Comparison of ENCODE assay signal across 8 cellular contexts in genomic region chr1:180482425-180483275, GRCh38. TPM values are rescaled to one million over a fixed set of nuclear protein-coding genes. Genes with fewer than 3 reads are reported as not detected.
A peak's percentile ranks its signal among the peaks of the same experiment; 100 is the strongest.
DNase-seq lines count a peak whose midpoint lies in the region; ATAC-seq, FAIRE-seq and TF ChIP-seq lines count a peak whose summit lies in the region.

No MANE protein-coding gene starts in this region.

- H3K27me3 ChIP-seq in A673 (replicated peaks; ENCODE audit: insufficient read depth, low read depth, low read length, poor library complexity) = no peaks in the 10 kb centered on the region
- H3K27me3 ChIP-seq in sigmoid colon = no peaks in the 10 kb centered on the region

- H3K27me3 Mint-ChIP-seq in activated CD4-positive, alpha-beta memory T cell treated with anti-CD3 and anti-CD28 coated beads for 36 hours = no peaks in the 10 kb centered on the region

- H3K9me3 Mint-ChIP-seq in activated CD4-positive, alpha-beta memory T cell treated with anti-CD3 and anti-CD28 coated beads for 36 hours = no peaks in the 10 kb centered on the region

- H3K36me3 ChIP-seq in A673 (ENCODE audit: insufficient read depth, low read length, poor library complexity, severe bottlenecking) (peaks cover 7% of the 10 kb centered on the region), sigmoid colon (peaks cover 0 to 36% (median 3%) of the 10 kb centered on the region in 4 donors)

- H3K4me1 ChIP-seq in A673 (ENCODE audit: insufficient read depth, low read length, poor library complexity, severe bottlenecking) (peaks cover 12% of the 10 kb centered on the region), sigmoid colon (no peaks in the 10 kb centered on the region)

- TF ChIP-seq POLR2A in sigmoid colon (IDR thresholded peaks at IDR 0.05) = no peak

- no peak for TF ChIP-seq EP300 in sigmoid colon (IDR thresholded peaks at IDR 0.05)

- H3K4me3 ChIP-seq in A673 (ENCODE audit: low read depth, low read length, poor library complexity, severe bottlenecking) (no peak overlapping the region), sigmoid colon (no peak overlapping the region)

- no TSS peak for BruUV-seq in A673 (replicated peaks; lab: Mats Ljungman, UMichigan)

- H3K4me1 Mint-ChIP-seq in activated CD4-positive, alpha-beta memory T cell treated with anti-CD3 and anti-CD28 coated beads for 36 hours (ENCODE audit: low read depth) = peaks cover 15% of the 10 kb centered on the region

- in situ Hi-C loops in G401 (cut with HindIII; ENCODE audit: low sequenced_read_pairs) = no loop called here

- FAIRE-seq in TTC549 (lab: Jason Lieb, UNC) = peak; percentile 98
- FAIRE-seq in frontal cortex (lab: Jason Lieb, UNC) = peak; percentile 86

- DNase-seq in A673 (ENCODE audit: low spot score) = peak; percentile 71
- DNase-seq in G401 (ENCODE audit: low spot score) = peak; percentile 81
- DNase-seq in NCI-H1105 treated with DMSO at 0.1 percent for 48 hours (lab: John Stamatoyannopoulos, UW) = peak; percentile 70
- peak in 1 of 2 donors; percentile 31 for DNase-seq in frontal cortex (ENCODE audit: low spot score in 2 of 2)
- DNase-seq in sigmoid colon = no peak
- DNase-seq in activated CD4-positive, alpha-beta memory T cell treated with anti-CD3 and anti-CD28 coated beads for 36 hours = no peak

- CTCF ChIA-PET in A673 (lab: Charles Lee) = interaction anchor here (0.7 to 1.2 kb wide), 2 partner anchors 295 to 1547 kb away, joined by 4 to 5 read pairs; no protein-coding TSS in a partner anchor
- CTCF ChIA-PET in activated CD4-positive, alpha-beta memory T cell treated with anti-CD3 and anti-CD28 coated beads for 36 hours (lab: Charles Lee) = interaction anchor here (0.6 to 3.4 kb wide), 20 partner anchors 10 to 776 kb away, joined by 3 to 46 read pairs (median 4); partner anchors contain the start of gene ACBD6

- no peak for ATAC-seq in GM21737 (IDR thresholded peaks at IDR 0.05; ENCODE audit: unreplicated experiment)

- intact Hi-C loops in A673 (cut with micrococcal nuclease; ENCODE audit: unreplicated experiment) (loop anchor here (2.0 to 5.0 kb wide), 2 partner anchors 230 to 775 kb away; no protein-coding TSS in a partner anchor), sigmoid colon (cut with DNase I) (loop anchor here (5.0 kb wide), 2 partner anchors 230 to 295 kb away; no protein-coding TSS in a partner anchor)
- intact Hi-C loops in activated CD4-positive, alpha-beta memory T cell treated with anti-CD3 and anti-CD28 coated beads for 36 hours (cut with micrococcal nuclease) = loop anchor here (1.0 to 5.0 kb wide), 3 partner anchors 65 to 615 kb away; no protein-coding TSS in a partner anchor

- no peak overlapping the region for H3K4me3 Mint-ChIP-seq in activated CD4-positive, alpha-beta memory T cell treated with anti-CD3 and anti-CD28 coated beads for 36 hours

- POLR2A ChIA-PET in A673 (lab: Charles Lee; ENCODE audit: low non-redundant PET) = no interaction called here
- POLR2A ChIA-PET in activated CD4-positive, alpha-beta memory T cell treated with anti-CD3 and anti-CD28 coated beads for 36 hours (lab: Charles Lee) = interaction anchor here (0.8 kb wide), 1 partner anchor 18 kb away, joined by 3 read pairs; no protein-coding TSS in a partner anchor

- TF ChIP-seq CTCF in A673 (conservative IDR thresholded peaks at IDR 0.05; ENCODE audit: low read depth, low read length) (peak; percentile 86), sigmoid colon (IDR thresholded peaks at IDR 0.05) (peak; percentile 40 to 70 (median 58))

- H3K36me3 Mint-ChIP-seq in activated CD4-positive, alpha-beta memory T cell treated with anti-CD3 and anti-CD28 coated beads for 36 hours = peaks cover 15% of the 10 kb centered on the region

- H3K9me3 ChIP-seq in A673 (ENCODE audit: low read depth, low read length, poor library complexity, severe bottlenecking) = no peaks in the 10 kb centered on the region
- no peaks in the 10 kb centered on the region for H3K9me3 ChIP-seq in sigmoid colon

- WGBS in sigmoid colon, 2 donors = 24 to 26% methylated on average over 10 of the region's 10 CpGs

- H3K27ac Mint-ChIP-seq in activated CD4-positive, alpha-beta memory T cell treated with anti-CD3 and anti-CD28 coated beads for 36 hours = no peak overlapping the region

- H3K27ac ChIP-seq in A673 (ENCODE audit: low read depth, low read length, poor library complexity, severe bottlenecking) (no peak overlapping the region), sigmoid colon (no peak overlapping the region)

RNA-seq across cellular contexts. Expression of gene ACBD6, which starts 19.7 kb away (rescaled TPM):
- 63.7 and 66.8 TPM in 2 replicates for total RNA-seq in A673 (2021)
- 89.5 and 98.8 TPM in 2 replicates for total RNA-seq in G401 (2014; rRNA removed; shearing (Covaris generic))
- total RNA-seq in frontal cortex = 57.1 TPM
- total RNA-seq in sigmoid colon = 10 to 100 TPM; 35.5 to 40.8 (median 40.1) TPM
- polyA plus RNA-seq in sigmoid colon = 10 to 100 TPM; 11.4 to 21.8 (median 14.3) TPM
- total RNA-seq in activated CD4-positive, alpha-beta memory T cell treated with anti-CD3 and anti-CD28 coated beads for 36 hours = 10 to 100 TPM; 36.7 to 40.8 TPM

Comparison
In these comparisons a context has a peak if more than half of its experiments do, and no peak if none do; other contexts are left out.
1. DNase-seq: peak in A673 (single experiment), G401 (single experiment) and NCI-H1105 treated with DMSO at 0.1 percent for 48 hours (single experiment); none in sigmoid colon (single experiment) and activated CD4-positive, alpha-beta memory T cell treated with anti-CD3 and anti-CD28 coated beads for 36 hours (single experiment).